ENCODE assay signal across 31 cellular contexts in the genomic region with DNA sequence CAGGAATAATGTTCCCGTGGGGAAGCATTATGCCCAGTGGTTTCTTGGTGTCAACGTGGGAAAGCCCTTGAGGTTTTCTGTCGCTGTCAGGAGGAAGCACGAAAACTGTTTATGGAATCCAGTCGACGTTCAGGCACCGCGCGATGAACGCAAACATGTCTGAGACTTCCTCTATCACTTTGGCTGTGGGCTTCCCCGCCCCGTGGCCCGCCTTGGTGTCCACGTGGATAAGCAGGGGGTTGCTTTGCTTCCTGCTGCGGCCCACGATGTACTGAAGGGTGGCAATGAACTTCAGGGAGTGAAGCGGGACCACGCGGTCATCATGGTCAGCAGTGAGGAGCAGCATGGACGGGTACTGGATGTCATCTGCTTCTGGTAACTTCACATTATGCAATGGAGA.
"Had no signal": no experiment of that assay in that cellular context is flagged by ENCODE, and none has a peak within 500 bp of the region (broad histone marks: within the 10 kb centered on the region; RNA-seq: fewer than 3 reads in every experiment).

No MANE protein-coding gene starts in this region.

- H3K9me3 ChIP-seq: heart left ventricle had no signal

- H3K4me1 Mint-ChIP-seq: activated B cell treated with CpG ODN at 0.5 μM for 24 hours; activated naive CD4-positive, alpha-beta T cell treated with anti-CD3 and anti-CD28 coated beads, Interleukin-2, amount 10 ng/mL, durations not matched to agents 7 days and 5 days had no signal

- FAIRE-seq: astrocyte, endothelial cell of umbilical vein had no signal

- H3K27me3 ChIP-seq: brain microvascular endothelial cell, heart left ventricle had no signal

- H3K4me3 ChIP-seq: coronary artery, heart left ventricle had no signal

- H3K27ac ChIP-seq: brain microvascular endothelial cell, coronary artery, epithelial cell of prostate, heart left ventricle, WERI-Rb-1 had no signal

- H3K9me3 Mint-ChIP-seq: activated B cell treated with CpG ODN at 0.5 μM for 24 hours; activated CD8-positive, alpha-beta T cell treated with anti-CD3 and anti-CD28 coated beads for 36 hours; activated naive CD4-positive, alpha-beta T cell treated with anti-CD3 and anti-CD28 coated beads, Interleukin-2, amount 10 ng/mL, durations not matched to agents 7 days and 5 days; activated T-cell treated with anti-CD3 and anti-CD28 coated beads, Interleukin-2, amount 50 U/mL, for 24 hours; activated T-cell treated with anti-CD3 and anti-CD28 coated beads, Interleukin-2, amount 50 U/mL, for 72 hours; central memory CD8-positive, alpha-beta T cell; dendritic cell treated with granulocyte-macrophage colony-stimulating factor and Interleukin-4, amounts not matched to agents 40 ng/mL and 50 ng/mL, for 4 days; effector memory CD8-positive, alpha-beta T cell; T-cell; T-helper 2 cell treated with Interferon-gamma antibody and Interleukin-4, amounts not matched to agents 5 μg/mL and 100 μg/mL, for 36 hours had no signal

- H3K27me3 Mint-ChIP-seq: activated B cell treated with CpG ODN at 0.5 μM for 24 hours; activated CD8-positive, alpha-beta T cell treated with anti-CD3 and anti-CD28 coated beads for 36 hours; activated naive CD4-positive, alpha-beta T cell treated with anti-CD3 and anti-CD28 coated beads, Interleukin-2, amount 10 ng/mL, durations not matched to agents 7 days and 5 days; activated naive CD8-positive, alpha-beta T cell; activated T-cell treated with anti-CD3 and anti-CD28 coated beads, Interleukin-2, amount 50 U/mL, for 24 hours; central memory CD8-positive, alpha-beta T cell; dendritic cell treated with granulocyte-macrophage colony-stimulating factor and Interleukin-4, amounts not matched to agents 40 ng/mL and 50 ng/mL, for 4 days; effector memory CD8-positive, alpha-beta T cell; T-cell; T-helper 17 cell had no signal

- H3K4me3 Mint-ChIP-seq: activated B cell treated with CpG ODN at 0.5 μM for 24 hours; activated CD8-positive, alpha-beta T cell treated with anti-CD3 and anti-CD28 coated beads for 36 hours; activated naive CD4-positive, alpha-beta T cell treated with anti-CD3 and anti-CD28 coated beads, Interleukin-2, amount 10 ng/mL, durations not matched to agents 7 days and 5 days; activated naive CD8-positive, alpha-beta T cell; activated T-cell treated with anti-CD3 and anti-CD28 coated beads, Interleukin-2, amount 50 U/mL, for 24 hours; activated T-cell treated with anti-CD3 and anti-CD28 coated beads, Interleukin-2, amount 50 U/mL, for 72 hours; central memory CD8-positive, alpha-beta T cell; dendritic cell treated with granulocyte-macrophage colony-stimulating factor and Interleukin-4, amounts not matched to agents 40 ng/mL and 50 ng/mL, for 4 days; effector memory CD8-positive, alpha-beta T cell; T-cell; T-helper 17 cell; T-helper 2 cell treated with Interferon-gamma antibody and Interleukin-4, amounts not matched to agents 5 μg/mL and 100 μg/mL, for 36 hours had no signal

- H3K27ac Mint-ChIP-seq: activated B cell treated with CpG ODN at 0.5 μM for 24 hours; activated CD8-positive, alpha-beta T cell treated with anti-CD3 and anti-CD28 coated beads for 36 hours; activated naive CD4-positive, alpha-beta T cell treated with anti-CD3 and anti-CD28 coated beads, Interleukin-2, amount 10 ng/mL, durations not matched to agents 7 days and 5 days; activated naive CD8-positive, alpha-beta T cell; activated T-cell treated with anti-CD3 and anti-CD28 coated beads, Interleukin-2, amount 50 U/mL, for 24 hours; activated T-cell treated with anti-CD3 and anti-CD28 coated beads, Interleukin-2, amount 50 U/mL, for 72 hours; dendritic cell treated with granulocyte-macrophage colony-stimulating factor and Interleukin-4, amounts not matched to agents 40 ng/mL and 50 ng/mL, for 4 days; effector memory CD8-positive, alpha-beta T cell; T-cell; T-helper 17 cell; T-helper 2 cell treated with Interferon-gamma antibody and Interleukin-4, amounts not matched to agents 5 μg/mL and 100 μg/mL, for 36 hours had no signal

- DNase-seq: activated B cell treated with CpG ODN at 0.5 μM for 24 hours; activated CD4-positive, alpha-beta T cell treated with anti-CD3 and anti-CD28 coated beads for 48 hours; activated CD4-positive, alpha-beta T cell treated with anti-CD3 and anti-CD28 coated beads, Interleukin-2, amount 50 U/mL, for 1 hour; activated CD4-positive, alpha-beta T cell treated with anti-CD3 and anti-CD28 coated beads, Interleukin-2, amount 50 U/mL, for 48 hours; activated CD8-positive, alpha-beta memory T cell treated with anti-CD3 and anti-CD28 coated beads for 24 hours; activated CD8-positive, alpha-beta T cell treated with anti-CD3 and anti-CD28 coated beads for 36 hours; activated gamma-delta T cell; activated naive CD4-positive, alpha-beta T cell; activated naive CD4-positive, alpha-beta T cell treated with anti-CD3 and anti-CD28 coated beads, Interleukin-2, amount 10 ng/mL, durations not matched to agents 7 days and 5 days; activated T-cell treated with anti-CD3 and anti-CD28 coated beads, Interleukin-2, amount 50 U/mL, for 24 hours; activated T-cell treated with anti-CD3 and anti-CD28 coated beads, Interleukin-2, amount 50 U/mL, for 72 hours; amniotic stem cell; brain microvascular endothelial cell; effector CD4-positive, alpha-beta T cell; effector memory CD8-positive, alpha-beta T cell; foreskin fibroblast; heart left ventricle; SW 1271; T-cell; T-helper 17 cell; T1000; WERI-Rb-1 had no signal

- ATAC-seq: activated CD4-positive, CD25-positive, alpha-beta regulatory T cell treated with anti-CD3 and anti-CD28 coated beads, Interleukin-2, amount 50 U/mL, for 24 hours; activated CD8-positive, alpha-beta T cell treated with anti-CD3 and anti-CD28 coated beads for 36 hours; activated T-cell treated with anti-CD3 and anti-CD28 coated beads, Interleukin-2, amount 50 U/mL, for 72 hours; effector memory CD8-positive, alpha-beta T cell; heart left ventricle; T-cell; T-helper 17 cell had no signal
